Comparison of ENCODE assay signal across 1 cellular context in genomic region chr3:42839616-42840015, GRCh38.
TF ChIP-seq lines count a peak whose summit lies in the region.

No MANE protein-coding gene starts in this region.

TF ChIP-seq in H1, 55 proteins besides CTCF, POLR2A, EP300 and RAD21 (continued from another document):
- TF ChIP-seq USF2 (IDR thresholded peaks at IDR 0.05; ENCODE audit: low read length) = no peak
